In the genomic region with DNA sequence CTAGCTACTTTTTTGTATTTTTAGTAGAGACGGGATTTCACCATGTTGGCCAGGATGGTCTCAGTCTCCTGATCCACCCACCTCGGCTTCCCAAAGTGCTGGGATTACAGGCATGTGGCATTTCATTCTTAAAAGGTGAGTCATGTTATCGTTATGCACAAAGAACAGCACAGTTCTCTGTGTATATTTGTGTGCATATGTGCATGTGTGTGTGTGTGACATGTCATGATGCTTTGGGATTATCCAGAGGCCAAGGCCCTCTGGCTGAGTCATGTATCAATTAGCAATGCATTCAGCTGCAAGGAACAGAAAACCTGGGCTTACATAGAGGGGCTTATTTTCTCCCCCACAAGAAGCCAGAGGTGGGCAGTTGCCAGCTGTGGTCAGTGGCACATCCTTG, we compare ENCODE assay signal across 23 cellular contexts.
DNase-seq lines count a peak whose midpoint lies in the region; ATAC-seq and TF ChIP-seq lines count a peak whose summit lies in the region.
"Had no signal": no experiment of that assay in that cellular context is flagged by ENCODE, and none has a peak within 500 bp of the region (broad histone marks: within the 10 kb centered on the region; RNA-seq: fewer than 3 reads in every experiment).

No MANE protein-coding gene starts in this region.

- peak; percentile 45 for DNase-seq in A172 (ENCODE audit: low spot score)
- DNase-seq in HT1080 (ENCODE audit: low read depth), result peak; percentile 58
- DNase-seq in astrocyte of the cerebellum (ENCODE audit: low read depth), result peak; percentile 22
- peak; percentile 62 for DNase-seq in glomerular visceral epithelial cell (ENCODE audit: extremely low spot score)
- DNase-seq in DMS153 treated with DMSO at 0.1 percent for 48 hours (lab: John Stamatoyannopoulos, UW; ENCODE audit: unreplicated experiment), result no peak
- no peak for DNase-seq in SKM-1 treated with dmso at 0.1 percent for 144 hours (lab: John Stamatoyannopoulos, UW; ENCODE audit: unreplicated experiment)
- DNase-seq: activated CD4-positive, alpha-beta T cell treated with anti-CD3 and anti-CD28 coated beads for 1 hour; activated T-cell treated with anti-CD3 and anti-CD28 coated beads, Interleukin-2, amount 50 U/mL, for 48 hours; aorta; cerebellar nuclear complex; COR-L47; DND-41; glutamatergic neuron; left colon; naive B cell; NCI-H1048; NCI-H187 treated with DMSO at 0.1 percent for 48 hours; NCI-H226; stimulated activated CD4-positive, alpha-beta T cell treated with anti-CD3 and anti-CD28 coated beads, Interleukin-4, amount 100 ng/mL, for 4 hours; thyroid gland had no signal

- no peak for TF ChIP-seq CTCF in astrocyte of the cerebellum (IDR thresholded peaks at IDR 0.05; ENCODE audit: low read depth, low read length, missing control alignments)

- no peak overlapping the region for H3K4me3 ChIP-seq in astrocyte of the cerebellum (ENCODE audit: low read depth, low read length)
- H3K4me3 ChIP-seq: thyroid gland had no signal

- in situ Hi-C loops in astrocyte of the cerebellum (cut with HindIII; ENCODE audit: low sequenced_read_pairs), result no loop called here

- ATAC-seq in GM19324 (IDR thresholded peaks at IDR 0.05; ENCODE audit: low FRiP score, unreplicated experiment), result no peak
- ATAC-seq in HG02840 (IDR thresholded peaks at IDR 0.05; ENCODE audit: low FRiP score, unreplicated experiment), result no peak
- ATAC-seq: HCT116, left colon had no signal

Comparison
In these comparisons a context has a peak if more than half of its experiments do, and no peak if none do; other contexts are left out.
1. DNase-seq: peak in A172 (single experiment), HT1080 (single experiment), astrocyte of the cerebellum (single experiment) and glomerular visceral epithelial cell (single experiment); none in DMS153 treated with DMSO at 0.1 percent for 48 hours (single experiment) and SKM-1 treated with dmso at 0.1 percent for 144 hours (single experiment).